In the genomic region with DNA sequence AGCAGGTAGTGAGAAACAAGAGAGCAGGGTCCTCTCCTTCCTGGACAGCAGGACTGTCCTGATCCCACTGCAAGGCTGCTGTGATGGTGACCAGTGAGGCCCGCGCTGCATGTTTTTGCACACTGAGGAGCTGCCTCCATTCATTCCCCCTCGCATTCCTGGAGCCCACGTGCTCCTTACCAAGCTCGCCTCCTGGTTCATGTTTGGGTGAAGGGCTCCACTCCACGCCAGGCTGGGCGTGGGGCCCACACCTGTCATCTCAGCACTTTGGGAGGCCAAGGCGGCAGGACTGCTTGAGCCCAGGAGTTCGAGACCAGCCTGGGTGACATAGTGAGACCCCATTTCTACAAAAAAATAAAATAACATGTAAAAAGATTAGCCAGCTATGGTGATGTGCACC, we compare ENCODE assay signal across 1 cellular context.
TF ChIP-seq lines count a peak whose summit lies in the region.

No MANE protein-coding gene starts in this region.

TF ChIP-seq in HepG2, 621 proteins besides CTCF, POLR2A, EP300 and RAD21 (continued from another document):
- TF ChIP-seq, protein P1, sequence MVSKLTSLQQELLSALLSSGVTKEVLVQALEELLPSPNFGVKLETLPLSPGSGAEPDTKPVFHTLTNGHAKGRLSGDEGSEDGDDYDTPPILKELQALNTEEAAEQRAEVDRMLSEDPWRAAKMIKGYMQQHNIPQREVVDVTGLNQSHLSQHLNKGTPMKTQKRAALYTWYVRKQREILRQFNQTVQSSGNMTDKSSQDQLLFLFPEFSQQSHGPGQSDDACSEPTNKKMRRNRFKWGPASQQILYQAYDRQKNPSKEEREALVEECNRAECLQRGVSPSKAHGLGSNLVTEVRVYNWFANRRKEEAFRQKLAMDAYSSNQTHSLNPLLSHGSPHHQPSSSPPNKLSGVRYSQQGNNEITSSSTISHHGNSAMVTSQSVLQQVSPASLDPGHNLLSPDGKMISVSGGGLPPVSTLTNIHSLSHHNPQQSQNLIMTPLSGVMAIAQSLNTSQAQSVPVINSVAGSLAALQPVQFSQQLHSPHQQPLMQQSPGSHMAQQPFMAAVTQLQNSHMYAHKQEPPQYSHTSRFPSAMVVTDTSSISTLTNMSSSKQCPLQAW (CRISPR knock-in tag; IDR thresholded peaks at IDR 0.05) = no peak
- TF ChIP-seq ZNF136 (CRISPR knock-in tag; IDR thresholded peaks at IDR 0.05; ENCODE audit: low read depth) = no peak
- TF ChIP-seq REL (CRISPR knock-in tag; conservative IDR thresholded peaks at IDR 0.05) = no peak
- no peak for TF ChIP-seq ZNF367 (CRISPR knock-in tag; IDR thresholded peaks at IDR 0.05; ENCODE audit: borderline replicate concordance)
- no peak for TF ChIP-seq ATM (IDR thresholded peaks at IDR 0.05; ENCODE audit: borderline replicate concordance)
- no peak for TF ChIP-seq ATAD3A (CRISPR knock-in tag; IDR thresholded peaks at IDR 0.05)
- TF ChIP-seq, protein P2, sequence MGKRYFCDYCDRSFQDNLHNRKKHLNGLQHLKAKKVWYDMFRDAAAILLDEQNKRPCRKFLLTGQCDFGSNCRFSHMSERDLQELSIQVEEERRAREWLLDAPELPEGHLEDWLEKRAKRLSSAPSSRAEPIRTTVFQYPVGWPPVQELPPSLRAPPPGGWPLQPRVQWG (CRISPR knock-in tag; IDR thresholded peaks at IDR 0.05; ENCODE audit: borderline replicate concordance, low read depth) = no peak
TF ChIP-seq in HepG2: peak in this region for 0.
